Comparison of ENCODE assay signal across 15 cellular contexts in genomic region chr1:218494449-218494852, GRCh38.
DNase-seq lines count a peak whose midpoint lies in the region; ATAC-seq lines count a peak whose summit lies in the region.
"Had no signal": no experiment of that assay in that cellular context is flagged by ENCODE, and none has a peak within 500 bp of the region (broad histone marks: within the 10 kb centered on the region; RNA-seq: fewer than 3 reads in every experiment).

No MANE protein-coding gene starts in this region.

- POLR2A ChIA-PET in activated CD4-positive, alpha-beta T cell treated with anti-CD3 and anti-CD28 coated beads, Interleukin-2, amount 10 ng/mL, durations not matched to agents 7 days and 5 days (lab: Charles Lee) = no interaction called here

- H3K27ac Mint-ChIP-seq in activated CD4-positive, alpha-beta T cell treated with anti-CD3 and anti-CD28 coated beads, Interleukin-2, amount 10 ng/mL, durations not matched to agents 7 days and 5 days = no peak overlapping the region
- H3K27ac Mint-ChIP-seq: activated CD4-positive, alpha-beta T cell treated with anti-CD3 and anti-CD28 coated beads, Interleukin-2, amount 10 ng/mL, durations not matched to agents 24 days and 14 days; activated naive CD4-positive, alpha-beta T cell treated with anti-CD3 and anti-CD28 coated beads, Interleukin-2, amount 50 U/mL, for 24 hours had no signal

- DNase-seq in NCI-H1092 (lab: John Stamatoyannopoulos, UW) (peak; percentile 86), NCI-H69 (lab: John Stamatoyannopoulos, UW) (peak; percentile 99), iPS DF 19.7 (ENCODE audit: low read depth, low spot score) (peak; percentile 68), aorta (no peak), NCI-H524 (lab: John Stamatoyannopoulos, UW) (no peak)
- DNase-seq in stimulated activated CD4-positive, alpha-beta T cell treated with anti-CD3 and anti-CD28 coated beads, Interleukin-1b, Interleukin-23, amount 100 ng/mL, for 48 hours = no peak
- DNase-seq in activated CD4-positive, alpha-beta T cell treated with anti-CD3 and anti-CD28 coated beads, Interleukin-2, amount 10 ng/mL, durations not matched to agents 7 days and 5 days = no peak
- DNase-seq: activated CD4-positive, alpha-beta T cell treated with anti-CD3 and anti-CD28 coated beads, Interleukin-2, amount 10 ng/mL, durations not matched to agents 24 days and 14 days; HCEC 1CT; KG1; NCI-H2029 treated with DMSO at 0.1 percent for 48 hours; sigmoid colon had no signal

- H3K4me1 Mint-ChIP-seq in activated CD4-positive, alpha-beta T cell treated with anti-CD3 and anti-CD28 coated beads, Interleukin-2, amount 10 ng/mL, durations not matched to agents 7 days and 5 days = no peaks in the 10 kb centered on the region
- H3K4me1 Mint-ChIP-seq: activated CD4-positive, alpha-beta T cell treated with anti-CD3 and anti-CD28 coated beads, Interleukin-2, amount 10 ng/mL, durations not matched to agents 24 days and 14 days; activated naive CD4-positive, alpha-beta T cell treated with anti-CD3 and anti-CD28 coated beads, Interleukin-2, amount 50 U/mL, for 24 hours had no signal

- H3K4me3 Mint-ChIP-seq in activated CD4-positive, alpha-beta T cell treated with anti-CD3 and anti-CD28 coated beads, Interleukin-2, amount 10 ng/mL, durations not matched to agents 7 days and 5 days = no peak overlapping the region
- H3K4me3 Mint-ChIP-seq: activated CD4-positive, alpha-beta T cell treated with anti-CD3 and anti-CD28 coated beads, Interleukin-2, amount 10 ng/mL, durations not matched to agents 24 days and 14 days; activated naive CD4-positive, alpha-beta T cell treated with anti-CD3 and anti-CD28 coated beads, Interleukin-2, amount 50 U/mL, for 24 hours had no signal

- CTCF ChIA-PET in activated CD4-positive, alpha-beta T cell treated with anti-CD3 and anti-CD28 coated beads, Interleukin-2, amount 10 ng/mL, durations not matched to agents 7 days and 5 days (lab: Charles Lee) = no interaction called here

- no peaks in the 10 kb centered on the region for H3K36me3 ChIP-seq in aorta (ENCODE audit: control insufficient read depth in 1 of 2, insufficient read depth in 2 of 2, low read length in 1 of 2)
- H3K36me3 ChIP-seq: sigmoid colon, SJCRH30 had no signal

- H3K4me3 ChIP-seq in aorta (ENCODE audit: low read length in 2 of 2) = no peak overlapping the region
- H3K4me3 ChIP-seq: sigmoid colon, SJCRH30 had no signal

- WGBS in aorta, 2 donors = 7 to 14% methylated on average over 2 of the region's 2 CpGs

- H3K36me3 Mint-ChIP-seq in activated CD4-positive, alpha-beta T cell treated with anti-CD3 and anti-CD28 coated beads, Interleukin-2, amount 10 ng/mL, durations not matched to agents 7 days and 5 days (ENCODE audit: low read depth) = no peaks in the 10 kb centered on the region
- H3K36me3 Mint-ChIP-seq: activated naive CD4-positive, alpha-beta T cell treated with anti-CD3 and anti-CD28 coated beads, Interleukin-2, amount 50 U/mL, for 24 hours had no signal

- H3K27me3 Mint-ChIP-seq in activated CD4-positive, alpha-beta T cell treated with anti-CD3 and anti-CD28 coated beads, Interleukin-2, amount 10 ng/mL, durations not matched to agents 7 days and 5 days = no peaks in the 10 kb centered on the region

- ATAC-seq in aorta (ENCODE audit: low FRiP score) = no peak

- intact Hi-C loops in aorta (cut with DNase I) = loop anchor here (10.0 kb wide), 3 partner anchors 150 to 810 kb away; partner anchors contain the start of genes LYPLAL1 (in 1 of the 2) and TGFB2 (in 1 of the 2)

- no peaks in the 10 kb centered on the region for H3K9me3 Mint-ChIP-seq in activated CD4-positive, alpha-beta T cell treated with anti-CD3 and anti-CD28 coated beads, Interleukin-2, amount 10 ng/mL, durations not matched to agents 7 days and 5 days
- H3K9me3 Mint-ChIP-seq: activated CD4-positive, alpha-beta T cell treated with anti-CD3 and anti-CD28 coated beads, Interleukin-2, amount 10 ng/mL, durations not matched to agents 24 days and 14 days; activated naive CD4-positive, alpha-beta T cell treated with anti-CD3 and anti-CD28 coated beads, Interleukin-2, amount 50 U/mL, for 24 hours had no signal

- no peaks in the 10 kb centered on the region for H3K9me3 ChIP-seq in aorta (ENCODE audit: control insufficient read depth, low read length)
- H3K9me3 ChIP-seq: sigmoid colon had no signal

- H3K27ac ChIP-seq in aorta (ENCODE audit: low read depth in 1 of 2, low read length in 2 of 2) = peak overlapping the region; percentile 3 to 33
- H3K27ac ChIP-seq: C4-2B, sigmoid colon, SJCRH30 had no signal

- H3K4me1 ChIP-seq in aorta (ENCODE audit: control insufficient read depth in 1 of 2, insufficient read depth in 2 of 2, low read length in 2 of 2) = peaks cover 8 to 9% of the 10 kb centered on the region in 2 donors

- no peaks in the 10 kb centered on the region for H3K27me3 ChIP-seq in aorta (ENCODE audit: control insufficient read depth in 1 of 2, insufficient read depth in 2 of 2, low read length in 1 of 2)
- H3K27me3 ChIP-seq: sigmoid colon, SJCRH30 had no signal

Comparison
In these comparisons a context has a peak if more than half of its experiments do, and no peak if none do; other contexts are left out.
1. DNase-seq: peak in NCI-H1092 (single experiment), NCI-H69 (single experiment) and iPS DF 19.7 (single experiment); none in aorta (0 of 2), stimulated activated CD4-positive, alpha-beta T cell treated with anti-CD3 and anti-CD28 coated beads, Interleukin-1b, Interleukin-23, amount 100 ng/mL, for 48 hours (single experiment), NCI-H524 (0 of 2) and activated CD4-positive, alpha-beta T cell treated with anti-CD3 and anti-CD28 coated beads, Interleukin-2, amount 10 ng/mL, durations not matched to agents 7 days and 5 days (single experiment).